ENCODE assay signal across 1 cellular context in genomic region chr12:100573499-100574261, GRCh38.
TF ChIP-seq lines count a peak whose summit lies in the region.

Gene GAS2L3 (plus strand): TSS chr12:100573684. CDS start chr12:100594905, 21,221 bp downstream.

TF ChIP-seq in HEK293, 187 proteins besides CTCF, POLR2A, EP300 and RAD21 (continued from another document and continues in another):
- TF ChIP-seq, protein P1, sequence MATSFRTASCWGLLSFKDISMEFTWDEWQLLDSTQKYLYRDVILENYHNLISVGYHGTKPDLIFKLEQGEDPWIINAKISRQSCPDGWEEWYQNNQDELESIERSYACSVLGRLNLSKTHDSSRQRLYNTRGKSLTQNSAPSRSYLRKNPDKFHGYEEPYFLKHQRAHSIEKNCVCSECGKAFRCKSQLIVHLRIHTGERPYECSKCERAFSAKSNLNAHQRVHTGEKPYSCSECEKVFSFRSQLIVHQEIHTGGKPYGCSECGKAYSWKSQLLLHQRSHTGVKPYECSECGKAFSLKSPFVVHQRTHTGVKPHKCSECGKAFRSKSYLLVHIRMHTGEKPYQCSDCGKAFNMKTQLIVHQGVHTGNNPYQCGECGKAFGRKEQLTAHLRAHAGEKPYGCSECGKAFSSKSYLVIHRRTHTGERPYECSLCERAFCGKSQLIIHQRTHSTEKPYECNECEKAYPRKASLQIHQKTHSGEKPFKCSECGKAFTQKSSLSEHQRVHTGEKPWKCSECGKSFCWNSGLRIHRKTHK (tag by site-specific recombination; IDR thresholded peaks at IDR 0.05), result no peak
- TF ChIP-seq ZSCAN16 (tag by site-specific recombination; IDR thresholded peaks at IDR 0.05) (0 out of 2 replicates have a peak, but pooled peaks have one; percentile 22), PATZ1 (tag by site-specific recombination; IDR thresholded peaks at IDR 0.05) (peak; percentile 92), BCL11A (tag by site-specific recombination; IDR thresholded peaks at IDR 0.05; ENCODE audit: low read depth) (peak; percentile 74), ZNF16 (tag by site-specific recombination; IDR thresholded peaks at IDR 0.05; ENCODE audit: low read depth) (no peak), ZBTB1 (tag by site-specific recombination; IDR thresholded peaks at IDR 0.05) (peak; percentile 66; the same call in 1 of the 2 replicates), OVOL3 (tag by site-specific recombination; IDR thresholded peaks at IDR 0.05) (peak; percentile 37; the same call in 1 of the 2 replicates), PRDM1 (tag by site-specific recombination; IDR thresholded peaks at IDR 0.05) (no peak), ZNF416 (tag by site-specific recombination; IDR thresholded peaks at IDR 0.05) (no peak), SALL2 (tag by site-specific recombination; IDR thresholded peaks at IDR 0.05; ENCODE audit: borderline replicate concordance) (no peak), MYNN (tag by site-specific recombination; IDR thresholded peaks at IDR 0.05; ENCODE audit: borderline replicate concordance) (no peak), SCRT2 (tag by site-specific recombination; IDR thresholded peaks at IDR 0.05) (peak; percentile 90), ZNF777 (tag by site-specific recombination; IDR thresholded peaks at IDR 0.05; ENCODE audit: borderline replicate concordance) (no peak), ZFHX2 (tag by site-specific recombination; conservative IDR thresholded peaks at IDR 0.05) (peak; percentile 86), ZNF202 (tag by site-specific recombination; IDR thresholded peaks at IDR 0.05; ENCODE audit: borderline replicate concordance) (no peak), SP2 (tag by site-specific recombination; IDR thresholded peaks at IDR 0.05) (peak; percentile 85), ZNF600 (tag by site-specific recombination; IDR thresholded peaks at IDR 0.05) (no peak), ZNF707 (tag by site-specific recombination; IDR thresholded peaks at IDR 0.05) (no peak), ZNF521 (tag by site-specific recombination; IDR thresholded peaks at IDR 0.05) (no peak), ZBTB44 (tag by site-specific recombination; IDR thresholded peaks at IDR 0.05) (no peak), HOXA7 (CRISPR knock-in tag; IDR thresholded peaks at IDR 0.05; ENCODE audit: borderline replicate concordance) (no peak), ZNF76 (tag by site-specific recombination; IDR thresholded peaks at IDR 0.05; ENCODE audit: borderline replicate concordance, low read depth) (peak; percentile 36; the same call in 1 of the 2 replicates), PBX3 (CRISPR knock-in tag; IDR thresholded peaks at IDR 0.05) (no peak), ZNF544 (tag by site-specific recombination; IDR thresholded peaks at IDR 0.05) (no peak), ZNF585B (tag by site-specific recombination; IDR thresholded peaks at IDR 0.05) (no peak), ZSCAN30 (tag by site-specific recombination; IDR thresholded peaks at IDR 0.05) (no peak; the same call in 1 of the 2 replicates), MEIS1 (CRISPR knock-in tag; IDR thresholded peaks at IDR 0.05; ENCODE audit: borderline replicate concordance) (no peak), ZNF623 (tag by site-specific recombination; IDR thresholded peaks at IDR 0.05) (no peak), ZNF571 (tag by site-specific recombination; IDR thresholded peaks at IDR 0.05) (no peak), ZNF792 (tag by site-specific recombination; IDR thresholded peaks at IDR 0.05) (no peak), ZNF530 (tag by site-specific recombination; IDR thresholded peaks at IDR 0.05; ENCODE audit: low read depth) (no peak), KLF10 (tag by site-specific recombination; IDR thresholded peaks at IDR 0.05) (0 out of 2 replicates have a peak, but pooled peaks have one; percentile 54), ZNF350 (tag by site-specific recombination; IDR thresholded peaks at IDR 0.05) (no peak), GLIS2 (tag by site-specific recombination; IDR thresholded peaks at IDR 0.05) (peak; percentile 21; the same call in 1 of the 2 replicates), KLF16 (tag by site-specific recombination; IDR thresholded peaks at IDR 0.05) (peak; percentile 36; the same call in 1 of the 2 replicates), OSR2 (tag by site-specific recombination; IDR thresholded peaks at IDR 0.05) (peak; percentile 73), ZBTB20 (tag by site-specific recombination; IDR thresholded peaks at IDR 0.05) (peak; percentile 84), ZNF266 (tag by site-specific recombination; IDR thresholded peaks at IDR 0.05; ENCODE audit: low read depth) (no peak), ZNF335 (tag by site-specific recombination; conservative IDR thresholded peaks at IDR 0.05) (peak; percentile 96), SCRT1 (tag by site-specific recombination; IDR thresholded peaks at IDR 0.05; ENCODE audit: borderline replicate concordance) (peak; percentile 89), ZNF558 (tag by site-specific recombination; IDR thresholded peaks at IDR 0.05) (no peak), ZFP69B (tag by site-specific recombination; IDR thresholded peaks at IDR 0.05) (no peak), ZNF157 (tag by site-specific recombination; IDR thresholded peaks at IDR 0.05) (no peak), ZNF211 (tag by site-specific recombination; IDR thresholded peaks at IDR 0.05; ENCODE audit: low read depth) (no peak), SP3 (tag by site-specific recombination; IDR thresholded peaks at IDR 0.05) (peak; percentile 66), FEZF1 (tag by site-specific recombination; IDR thresholded peaks at IDR 0.05) (no peak), ZNF398 (tag by site-specific recombination; IDR thresholded peaks at IDR 0.05) (no peak), ZNF843 (tag by site-specific recombination; IDR thresholded peaks at IDR 0.05) (0 out of 2 replicates have a peak, but pooled peaks have one; percentile 15), ZNF560 (tag by site-specific recombination; IDR thresholded peaks at IDR 0.05; ENCODE audit: borderline replicate concordance) (no peak)
- TF ChIP-seq, protein P2, sequence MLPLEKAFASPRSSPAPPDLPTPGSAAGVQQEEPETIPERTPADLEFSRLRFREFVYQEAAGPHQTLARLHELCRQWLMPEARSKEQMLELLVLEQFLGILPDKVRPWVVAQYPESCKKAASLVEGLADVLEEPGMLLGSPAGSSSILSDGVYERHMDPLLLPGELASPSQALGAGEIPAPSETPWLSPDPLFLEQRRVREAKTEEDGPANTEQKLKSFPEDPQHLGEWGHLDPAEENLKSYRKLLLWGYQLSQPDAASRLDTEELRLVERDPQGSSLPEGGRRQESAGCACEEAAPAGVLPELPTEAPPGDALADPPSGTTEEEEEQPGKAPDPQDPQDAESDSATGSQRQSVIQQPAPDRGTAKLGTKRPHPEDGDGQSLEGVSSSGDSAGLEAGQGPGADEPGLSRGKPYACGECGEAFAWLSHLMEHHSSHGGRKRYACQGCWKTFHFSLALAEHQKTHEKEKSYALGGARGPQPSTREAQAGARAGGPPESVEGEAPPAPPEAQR (tag by site-specific recombination; IDR thresholded peaks at IDR 0.05), result no peak
- TF ChIP-seq, protein P3, sequence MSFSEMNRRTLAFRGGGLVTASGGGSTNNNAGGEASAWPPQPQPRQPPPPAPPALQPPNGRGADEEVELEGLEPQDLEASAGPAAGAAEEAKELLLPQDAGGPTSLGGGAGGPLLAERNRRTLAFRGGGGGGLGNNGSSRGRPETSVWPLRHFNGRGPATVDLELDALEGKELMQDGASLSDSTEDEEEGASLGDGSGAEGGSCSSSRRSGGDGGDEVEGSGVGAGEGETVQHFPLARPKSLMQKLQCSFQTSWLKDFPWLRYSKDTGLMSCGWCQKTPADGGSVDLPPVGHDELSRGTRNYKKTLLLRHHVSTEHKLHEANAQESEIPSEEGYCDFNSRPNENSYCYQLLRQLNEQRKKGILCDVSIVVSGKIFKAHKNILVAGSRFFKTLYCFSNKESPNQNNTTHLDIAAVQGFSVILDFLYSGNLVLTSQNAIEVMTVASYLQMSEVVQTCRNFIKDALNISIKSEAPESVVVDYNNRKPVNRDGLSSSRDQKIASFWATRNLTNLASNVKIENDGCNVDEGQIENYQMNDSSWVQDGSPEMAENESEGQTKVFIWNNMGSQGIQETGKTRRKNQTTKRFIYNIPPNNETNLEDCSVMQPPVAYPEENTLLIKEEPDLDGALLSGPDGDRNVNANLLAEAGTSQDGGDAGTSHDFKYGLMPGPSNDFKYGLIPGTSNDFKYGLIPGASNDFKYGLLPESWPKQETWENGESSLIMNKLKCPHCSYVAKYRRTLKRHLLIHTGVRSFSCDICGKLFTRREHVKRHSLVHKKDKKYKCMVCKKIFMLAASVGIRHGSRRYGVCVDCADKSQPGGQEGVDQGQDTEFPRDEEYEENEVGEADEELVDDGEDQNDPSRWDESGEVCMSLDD (tag by site-specific recombination; IDR thresholded peaks at IDR 0.05), result peak; percentile 82
- TF ChIP-seq, protein P4, sequence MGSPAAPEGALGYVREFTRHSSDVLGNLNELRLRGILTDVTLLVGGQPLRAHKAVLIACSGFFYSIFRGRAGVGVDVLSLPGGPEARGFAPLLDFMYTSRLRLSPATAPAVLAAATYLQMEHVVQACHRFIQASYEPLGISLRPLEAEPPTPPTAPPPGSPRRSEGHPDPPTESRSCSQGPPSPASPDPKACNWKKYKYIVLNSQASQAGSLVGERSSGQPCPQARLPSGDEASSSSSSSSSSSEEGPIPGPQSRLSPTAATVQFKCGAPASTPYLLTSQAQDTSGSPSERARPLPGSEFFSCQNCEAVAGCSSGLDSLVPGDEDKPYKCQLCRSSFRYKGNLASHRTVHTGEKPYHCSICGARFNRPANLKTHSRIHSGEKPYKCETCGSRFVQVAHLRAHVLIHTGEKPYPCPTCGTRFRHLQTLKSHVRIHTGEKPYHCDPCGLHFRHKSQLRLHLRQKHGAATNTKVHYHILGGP (tag by site-specific recombination; IDR thresholded peaks at IDR 0.05), result no peak
